ENCODE assay signal across 15 cellular contexts in the genomic region with DNA sequence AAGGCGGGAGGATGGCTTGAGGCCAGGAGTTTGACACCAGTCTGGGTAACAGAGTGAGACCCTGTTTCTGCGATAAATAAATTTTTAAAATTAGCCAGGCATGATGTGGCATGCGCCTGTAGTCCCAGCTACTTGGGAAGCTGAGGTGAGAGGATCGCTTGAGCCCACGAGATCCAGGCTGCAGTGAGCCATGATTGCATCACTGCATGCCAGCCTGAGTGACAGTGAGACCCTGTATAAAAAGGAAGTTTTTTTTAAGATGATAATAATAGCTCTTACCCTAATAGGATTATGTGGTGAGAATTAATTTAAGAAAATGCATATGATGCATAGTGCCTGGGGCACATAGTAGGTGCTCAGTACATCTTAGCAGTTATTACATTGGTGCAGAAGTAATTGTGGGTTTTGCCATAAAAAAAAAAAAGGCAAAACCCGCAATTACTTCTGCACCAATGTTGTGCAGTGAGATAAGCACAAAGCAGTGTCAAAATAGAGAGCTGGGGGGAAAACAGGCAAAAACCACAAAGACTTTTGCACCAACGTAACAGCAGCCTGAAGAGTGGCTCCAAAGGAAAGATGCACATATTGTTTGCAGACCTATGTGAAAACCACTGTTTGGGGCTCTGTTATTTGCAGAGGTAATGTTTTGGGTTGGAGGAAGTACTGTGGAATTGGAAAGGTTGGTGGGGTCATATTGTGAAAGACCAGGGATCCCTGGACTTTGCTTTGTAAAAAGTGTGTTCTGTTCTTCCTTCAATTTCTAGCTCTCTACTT.
"Had no signal": no experiment of that assay in that cellular context is flagged by ENCODE, and none has a peak within 500 bp of the region (broad histone marks: within the 10 kb centered on the region; RNA-seq: fewer than 3 reads in every experiment).

No MANE protein-coding gene starts in this region.

- H3K4me3 Mint-ChIP-seq: activated naive CD4-positive, alpha-beta T cell treated with anti-CD3 and anti-CD28 coated beads for 36 hours; naive thymus-derived CD4-positive, alpha-beta T cell; stimulated activated naive CD8-positive, alpha-beta T cell treated with anti-CD3 and anti-CD28 coated beads, Interleukin-15, amount 100 ng/mL, for 72 hours; WTC11 had no signal

- H3K4me1 Mint-ChIP-seq: naive thymus-derived CD4-positive, alpha-beta T cell; stimulated activated naive CD8-positive, alpha-beta T cell treated with anti-CD3 and anti-CD28 coated beads, Interleukin-15, amount 100 ng/mL, for 72 hours had no signal

- H2AFZ ChIP-seq: parathyroid adenoma had no signal

- H3K27ac Mint-ChIP-seq: activated naive CD4-positive, alpha-beta T cell treated with anti-CD3 and anti-CD28 coated beads for 36 hours; stimulated activated naive CD8-positive, alpha-beta T cell treated with anti-CD3 and anti-CD28 coated beads, Interleukin-15, amount 100 ng/mL, for 72 hours; WTC11 had no signal

- DNase-seq: activated CD4-positive, alpha-beta T cell treated with anti-CD3 and anti-CD28 coated beads for 48 hours; activated CD8-positive, alpha-beta memory T cell treated with anti-CD3 and anti-CD28 coated beads for 24 hours; activated naive CD4-positive, alpha-beta T cell treated with anti-CD3 and anti-CD28 coated beads for 36 hours; cortex of kidney; effector CD8-positive, alpha-beta T cell; hypothalamus; kidney glomerular epithelial cell; lower lobe of right lung; naive thymus-derived CD4-positive, alpha-beta T cell; stimulated activated CD4-positive, alpha-beta T cell treated with anti-CD3 and anti-CD28 coated beads, Interleukin-4, amount 100 ng/mL, for 4 hours; stimulated activated naive CD8-positive, alpha-beta T cell treated with anti-CD3 and anti-CD28 coated beads, Interleukin-15, amount 100 ng/mL, for 72 hours had no signal

- H3K27ac ChIP-seq: lower lobe of right lung, parathyroid adenoma, skin epidermis, thoracic aorta had no signal

- H3K36me3 Mint-ChIP-seq: naive thymus-derived CD4-positive, alpha-beta T cell; WTC11 had no signal

- H3K9ac ChIP-seq: parathyroid adenoma had no signal

- H3K9me3 Mint-ChIP-seq: activated naive CD4-positive, alpha-beta T cell treated with anti-CD3 and anti-CD28 coated beads for 36 hours; naive thymus-derived CD4-positive, alpha-beta T cell; stimulated activated naive CD8-positive, alpha-beta T cell treated with anti-CD3 and anti-CD28 coated beads, Interleukin-15, amount 100 ng/mL, for 72 hours; WTC11 had no signal

- H3K36me3 ChIP-seq: thoracic aorta had no signal

- H3K4me3 ChIP-seq: lower lobe of right lung, skin epidermis, thoracic aorta had no signal

- H3K9me3 ChIP-seq: lower lobe of right lung, thoracic aorta had no signal

- H3K4me1 ChIP-seq: parathyroid adenoma had no signal
